Comparison of ENCODE assay signal across 8 cellular contexts in the genomic region with DNA sequence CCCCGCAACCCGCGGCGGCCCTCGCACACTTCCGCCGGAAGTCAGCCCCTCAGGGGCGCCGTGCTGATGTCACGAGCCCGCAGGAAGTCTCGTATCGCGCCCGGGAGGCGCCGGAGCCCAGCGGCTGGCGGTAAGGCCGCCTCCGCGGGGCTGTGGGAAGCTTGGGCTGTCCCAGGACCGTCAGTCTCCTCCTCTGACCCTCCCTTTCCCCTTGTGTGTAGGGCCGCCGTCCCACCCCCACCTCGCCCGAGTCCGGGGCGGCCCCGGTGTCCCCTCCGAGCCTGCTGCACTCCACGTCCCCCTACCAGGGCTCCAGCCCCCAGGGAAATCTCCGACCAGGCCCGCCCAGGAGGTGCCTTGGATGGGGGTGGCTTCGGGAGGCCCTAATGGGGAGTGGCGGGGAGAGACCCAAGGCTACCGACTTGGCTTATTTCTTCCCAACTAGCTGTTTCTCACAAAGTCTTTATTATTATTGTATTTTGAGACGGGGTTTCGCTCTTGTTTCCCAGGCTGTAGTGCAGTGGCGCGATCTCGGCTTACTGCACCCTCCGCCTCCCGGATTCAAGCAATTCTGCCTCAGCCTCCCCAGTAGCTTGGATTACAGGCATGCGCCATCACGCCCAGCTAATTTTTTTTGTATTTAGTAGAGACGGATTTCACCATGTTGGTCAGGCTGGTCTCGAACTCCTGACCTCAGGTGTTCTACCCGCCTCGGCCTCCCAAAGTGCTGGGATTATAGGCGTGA. TPM values are rescaled to one million over a fixed set of nuclear protein-coding genes. Genes with fewer than 3 reads are reported as not detected.
A peak's percentile ranks its signal among the peaks of the same experiment; 100 is the strongest.
DNase-seq lines count a peak whose midpoint lies in the region; ATAC-seq and TF ChIP-seq lines count a peak whose summit lies in the region.

Gene ZDHHC4, plus strand, starts transcription at position 86 of the 745 bp plus-strand sequence. CDS start 3,108 bp downstream, outside the sequence.

- H3K9me3 Mint-ChIP-seq in dendritic cell treated with granulocyte-macrophage colony-stimulating factor and Interleukin-4, amounts not matched to agents 40 ng/mL and 50 ng/mL, for 4 days = no peaks in the 10 kb centered on the region

- peaks cover 33% of the 10 kb centered on the region for H3K4me1 Mint-ChIP-seq in dendritic cell treated with granulocyte-macrophage colony-stimulating factor and Interleukin-4, amounts not matched to agents 40 ng/mL and 50 ng/mL, for 4 days (ENCODE audit: low read depth)

- ATAC-seq in GM19328 (IDR thresholded peaks at IDR 0.05; ENCODE audit: unreplicated experiment) (peak; percentile 92), HG03469 (IDR thresholded peaks at IDR 0.05; ENCODE audit: unreplicated experiment) (peak; percentile 90)

- peak within 1 kb of the TSS; percentile 90 for H3K27ac Mint-ChIP-seq in dendritic cell treated with granulocyte-macrophage colony-stimulating factor and Interleukin-4, amounts not matched to agents 40 ng/mL and 50 ng/mL, for 4 days

- TF ChIP-seq CTCF in liver (IDR thresholded peaks at IDR 0.05; ENCODE audit: low read depth, low read length, missing input control) = no peak

- peaks cover 0 to 6% (median 2%) of the 10 kb centered on the region in 11 experiments; a peak in 14 of 22 replicates for H3K36me3 ChIP-seq in BLaER1 treated with 17β-estradiol and CSF1 and Interleukin-3, amounts not matched to agents 10 nM and 100 nM
- peaks cover 7 to 27% (median 19%) of the 10 kb centered on the region in 4 donors for H3K36me3 ChIP-seq in liver (ENCODE audit: control insufficient read depth in 4 of 4, insufficient read depth in 3 of 4, low read depth in 1 of 4, low read length in 3 of 4)

- H3K27ac ChIP-seq in BLaER1 treated with 17β-estradiol and CSF1 and Interleukin-3, amounts not matched to agents 10 nM and 100 nM = peak within 1 kb of the TSS; percentile 88 to 97 (median 92)
- H3K27ac ChIP-seq in liver (ENCODE audit: low read depth in 1 of 2, low read length in 2 of 2) = peak within 1 kb of the TSS; percentile 59 to 87

- no peaks in the 10 kb centered on the region for H3K27me3 ChIP-seq in BLaER1 treated with 17β-estradiol and CSF1 and Interleukin-3, amounts not matched to agents 10 nM and 100 nM
- no peaks in the 10 kb centered on the region for H3K27me3 ChIP-seq in liver (ENCODE audit: control insufficient read depth in 4 of 4, insufficient read depth in 4 of 4, low read length in 3 of 4)

- intact Hi-C loops in dendritic cell treated with granulocyte-macrophage colony-stimulating factor and Interleukin-4, amounts not matched to agents 40 ng/mL and 50 ng/mL, for 4 days (cut with micrococcal nuclease) = loop anchor here (1.0 kb wide), 1 partner anchor 13 kb away; the partner anchor contains the start of gene INTS15

- peaks cover 8% of the 10 kb centered on the region for H3K27me3 Mint-ChIP-seq in dendritic cell treated with granulocyte-macrophage colony-stimulating factor and Interleukin-4, amounts not matched to agents 40 ng/mL and 50 ng/mL, for 4 days

- H3K9ac ChIP-seq in BLaER1 treated with 17β-estradiol and CSF1 and Interleukin-3, amounts not matched to agents 10 nM and 100 nM = peak within 1 kb of the TSS; percentile 84 to 95 (median 89)
- peak within 1 kb of the TSS; percentile 61 to 84 for H3K9ac ChIP-seq in liver (ENCODE audit: low read depth in 1 of 2, low read length in 2 of 2)

- H3K36me3 Mint-ChIP-seq in dendritic cell treated with granulocyte-macrophage colony-stimulating factor and Interleukin-4, amounts not matched to agents 40 ng/mL and 50 ng/mL, for 4 days (ENCODE audit: low read depth) = peaks cover 33% of the 10 kb centered on the region

- H3K9me3 ChIP-seq in BLaER1 treated with 17β-estradiol and CSF1 and Interleukin-3, amounts not matched to agents 10 nM and 100 nM (replicated peaks in 1 of 11) = peaks cover 0 to 3% (median 2%) of the 10 kb centered on the region in 11 experiments; a peak in 12 of 22 replicates
- no peaks in the 10 kb centered on the region for H3K9me3 ChIP-seq in liver (ENCODE audit: control insufficient read depth in 4 of 4, low read length in 3 of 4)

- peak within 1 kb of the TSS; percentile 69 to 92 (median 85) for H3K4me2 ChIP-seq in BLaER1 treated with 17β-estradiol and CSF1 and Interleukin-3, amounts not matched to agents 10 nM and 100 nM

- WGBS in liver = 16% methylated on average over 51 of the region's 51 CpGs

- H3K4me1 ChIP-seq in BLaER1 treated with 17β-estradiol and CSF1 and Interleukin-3, amounts not matched to agents 10 nM and 100 nM = peaks cover 67 to 94% (median 92%) of the 10 kb centered on the region in 10 experiments
- peaks cover 0 to 12% (median 9%) of the 10 kb centered on the region in 4 donors for H3K4me1 ChIP-seq in liver (ENCODE audit: control insufficient read depth in 4 of 4, insufficient read depth in 4 of 4, low read length in 3 of 4)

- TF ChIP-seq RAD21 in liver (IDR thresholded peaks at IDR 0.05) = peak in 1 of 2 donors; percentile 10

- H3K4me3 Mint-ChIP-seq in dendritic cell treated with granulocyte-macrophage colony-stimulating factor and Interleukin-4, amounts not matched to agents 40 ng/mL and 50 ng/mL, for 4 days = peak within 1 kb of the TSS; percentile 88

- H3K4me3 ChIP-seq in BLaER1 treated with 17β-estradiol and CSF1 and Interleukin-3, amounts not matched to agents 10 nM and 100 nM = peak within 1 kb of the TSS; percentile 56 to 79 (median 67)
- peak within 1 kb of the TSS; percentile 35 to 84 (median 75) for H3K4me3 ChIP-seq in liver (ENCODE audit: low read depth in 1 of 3, low read length in 3 of 3)

- H4K20me1 ChIP-seq in BLaER1 treated with 17β-estradiol and CSF1 and Interleukin-3, amounts not matched to agents 10 nM and 100 nM = no peaks in the 10 kb centered on the region; a peak in 1 of 22 replicates

- peak; percentile 96 for DNase-seq in NCI-H69 (lab: John Stamatoyannopoulos, UW)
- peak; percentile 80 for DNase-seq in activated CD4-positive, alpha-beta T cell treated with anti-CD3 and anti-CD28 coated beads, Interleukin-2, amount 50 U/mL, for 1 hour
- peak; percentile 89 for DNase-seq in stimulated activated CD4-positive, alpha-beta T cell treated with anti-CD3 and anti-CD28 coated beads, Interleukin-4, amount 100 ng/mL, for 1 hour

TF ChIP-seq in liver, 16 proteins besides CTCF, POLR2A, EP300 and RAD21:
- TF ChIP-seq HNF4A (conservative IDR thresholded peaks at IDR 0.05) (no peak), HNF4G (IDR thresholded peaks at IDR 0.05) (no peak), RXRA (IDR thresholded peaks at IDR 0.05) (no peak), SP1 (IDR thresholded peaks at IDR 0.05) (peak; percentile 21), EGR1 (IDR thresholded peaks at IDR 0.05; ENCODE audit: low read depth in 2 of 2) (peak in 1 of 2 donors; percentile 45), GABPA (IDR thresholded peaks at IDR 0.05 in 1 of 2, conservative IDR thresholded peaks at IDR 0.05 in 1 of 2) (peak; percentile 93 to 95), NR2F2 (IDR thresholded peaks at IDR 0.05) (peak; percentile 27), YY1 (IDR thresholded peaks at IDR 0.05) (peak; percentile 60), JUND (IDR thresholded peaks at IDR 0.05) (no peak)
- TF ChIP-seq, protein P1, sequence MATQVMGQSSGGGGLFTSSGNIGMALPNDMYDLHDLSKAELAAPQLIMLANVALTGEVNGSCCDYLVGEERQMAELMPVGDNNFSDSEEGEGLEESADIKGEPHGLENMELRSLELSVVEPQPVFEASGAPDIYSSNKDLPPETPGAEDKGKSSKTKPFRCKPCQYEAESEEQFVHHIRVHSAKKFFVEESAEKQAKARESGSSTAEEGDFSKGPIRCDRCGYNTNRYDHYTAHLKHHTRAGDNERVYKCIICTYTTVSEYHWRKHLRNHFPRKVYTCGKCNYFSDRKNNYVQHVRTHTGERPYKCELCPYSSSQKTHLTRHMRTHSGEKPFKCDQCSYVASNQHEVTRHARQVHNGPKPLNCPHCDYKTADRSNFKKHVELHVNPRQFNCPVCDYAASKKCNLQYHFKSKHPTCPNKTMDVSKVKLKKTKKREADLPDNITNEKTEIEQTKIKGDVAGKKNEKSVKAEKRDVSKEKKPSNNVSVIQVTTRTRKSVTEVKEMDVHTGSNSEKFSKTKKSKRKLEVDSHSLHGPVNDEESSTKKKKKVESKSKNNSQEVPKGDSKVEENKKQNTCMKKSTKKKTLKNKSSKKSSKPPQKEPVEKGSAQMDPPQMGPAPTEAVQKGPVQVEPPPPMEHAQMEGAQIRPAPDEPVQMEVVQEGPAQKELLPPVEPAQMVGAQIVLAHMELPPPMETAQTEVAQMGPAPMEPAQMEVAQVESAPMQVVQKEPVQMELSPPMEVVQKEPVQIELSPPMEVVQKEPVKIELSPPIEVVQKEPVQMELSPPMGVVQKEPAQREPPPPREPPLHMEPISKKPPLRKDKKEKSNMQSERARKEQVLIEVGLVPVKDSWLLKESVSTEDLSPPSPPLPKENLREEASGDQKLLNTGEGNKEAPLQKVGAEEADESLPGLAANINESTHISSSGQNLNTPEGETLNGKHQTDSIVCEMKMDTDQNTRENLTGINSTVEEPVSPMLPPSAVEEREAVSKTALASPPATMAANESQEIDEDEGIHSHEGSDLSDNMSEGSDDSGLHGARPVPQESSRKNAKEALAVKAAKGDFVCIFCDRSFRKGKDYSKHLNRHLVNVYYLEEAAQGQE (IDR thresholded peaks at IDR 0.05) = no peak
- TF ChIP-seq, protein P2, sequence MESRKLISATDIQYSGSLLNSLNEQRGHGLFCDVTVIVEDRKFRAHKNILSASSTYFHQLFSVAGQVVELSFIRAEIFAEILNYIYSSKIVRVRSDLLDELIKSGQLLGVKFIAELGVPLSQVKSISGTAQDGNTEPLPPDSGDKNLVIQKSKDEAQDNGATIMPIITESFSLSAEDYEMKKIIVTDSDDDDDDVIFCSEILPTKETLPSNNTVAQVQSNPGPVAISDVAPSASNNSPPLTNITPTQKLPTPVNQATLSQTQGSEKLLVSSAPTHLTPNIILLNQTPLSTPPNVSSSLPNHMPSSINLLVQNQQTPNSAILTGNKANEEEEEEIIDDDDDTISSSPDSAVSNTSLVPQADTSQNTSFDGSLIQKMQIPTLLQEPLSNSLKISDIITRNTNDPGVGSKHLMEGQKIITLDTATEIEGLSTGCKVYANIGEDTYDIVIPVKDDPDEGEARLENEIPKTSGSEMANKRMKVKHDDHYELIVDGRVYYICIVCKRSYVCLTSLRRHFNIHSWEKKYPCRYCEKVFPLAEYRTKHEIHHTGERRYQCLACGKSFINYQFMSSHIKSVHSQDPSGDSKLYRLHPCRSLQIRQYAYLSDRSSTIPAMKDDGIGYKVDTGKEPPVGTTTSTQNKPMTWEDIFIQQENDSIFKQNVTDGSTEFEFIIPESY (IDR thresholded peaks at IDR 0.05) = peak; percentile 59

RNA-seq across cellular contexts. Expression of gene ZDHHC4, which starts in this region (rescaled TPM):
- total RNA-seq in liver = 10 to 100 TPM; 32.1 to 35.6 TPM
- 10 to 100 TPM; 34.2 to 46.8 TPM for polyA plus RNA-seq in liver

Comparison
In these comparisons a context has a peak if more than half of its experiments do, and no peak if none do; other contexts are left out.
1. Peak in every context shown above with its lines: DNase-seq, ATAC-seq, H3K4me3 ChIP-seq and H3K27ac ChIP-seq.